In the genomic region with DNA sequence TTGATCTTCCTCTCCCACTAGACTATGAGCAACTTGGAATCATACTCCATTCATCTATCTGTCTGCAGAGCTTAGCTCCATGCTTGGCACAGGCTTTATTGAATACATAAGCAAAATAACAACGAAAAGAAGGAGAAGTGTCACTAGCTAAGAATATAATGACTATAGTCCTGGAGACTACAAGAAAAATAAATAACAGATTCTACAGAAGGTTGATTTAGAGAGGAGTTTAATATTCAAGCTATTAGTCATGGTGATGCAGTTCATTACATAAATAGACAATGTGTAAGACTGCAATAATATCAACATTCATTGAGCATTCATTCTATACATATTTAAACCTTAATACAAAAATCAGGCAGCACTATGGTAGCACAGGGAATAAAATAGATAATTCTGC, we compare ENCODE assay signal across 29 cellular contexts.
A peak's percentile ranks its signal among the peaks of the same experiment; 100 is the strongest.
DNase-seq lines count a peak whose midpoint lies in the region; ATAC-seq and TF ChIP-seq lines count a peak whose summit lies in the region.
"Had no signal": no experiment of that assay in that cellular context is flagged by ENCODE, and none has a peak within 500 bp of the region (broad histone marks: within the 10 kb centered on the region; RNA-seq: fewer than 3 reads in every experiment).

No MANE protein-coding gene starts in this region.

- H3K79me2 ChIP-seq in fibroblast of lung (ENCODE audit: control insufficient read depth, insufficient read depth, low read length) = no peaks in the 10 kb centered on the region

- H3K9me3 ChIP-seq in SJSA1 (replicated peaks) = no peaks in the 10 kb centered on the region
- no peaks in the 10 kb centered on the region for H3K9me3 ChIP-seq in fibroblast of lung (ENCODE audit: control insufficient read depth, insufficient read depth, low read depth, low read length)
- H3K9me3 ChIP-seq: Caco-2, psoas muscle, testis, vagina had no signal

- no peak overlapping the region for H3K4me3 ChIP-seq in AG10803 (ENCODE audit: low read length)
- no peak overlapping the region for H3K4me3 ChIP-seq in SJSA1
- H3K4me3 ChIP-seq in fibroblast of lung (replicated peaks in 1 of 4; ENCODE audit: control extremely low read depth in 1 of 4, insufficient read depth in 1 of 4, low read depth in 3 of 4, low read length in 4 of 4) = no peak overlapping the region
- H3K4me3 ChIP-seq: BLaER1 treated with 17β-estradiol and CSF1 and Interleukin-3, amounts not matched to agents 10 nM and 100 nM; GM12878; heart right ventricle; PC-9; psoas muscle; testis; vagina had no signal

- peak; percentile 19 for DNase-seq in AG10803 (ENCODE audit: low read depth)
- peak in 1 of 2 experiments; percentile 66 for DNase-seq in SJSA1 (ENCODE audit: low read depth in 1 of 2, low spot score in 2 of 2)
- DNase-seq in fibroblast of lung (ENCODE audit: low read depth in 2 of 2) = peak; percentile 68 to 72
- DNase-seq in osteocyte (ENCODE audit: extremely low spot score, unreplicated experiment) = no peak
- DNase-seq in C1 segment of cervical spinal cord (lab: John Stamatoyannopoulos, UW) = no peak
- no peak for DNase-seq in activated CD4-positive, alpha-beta T cell treated with anti-CD3 and anti-CD28 coated beads, Interleukin-2, amount 50 U/mL, for 48 hours
- no peak for DNase-seq in activated gamma-delta T cell treated with Interleukin-2 at 50 U/mL for 16 hours
- DNase-seq: activated CD4-positive, alpha-beta T cell treated with anti-CD3 and anti-CD28 coated beads, Interleukin-2, amount 50 U/mL, for 1 hour; activated CD8-positive, alpha-beta memory T cell treated with anti-CD3 and anti-CD28 coated beads, Interleukin-2, amount 10 ng/mL, durations not matched to agents 7 days and 5 days; Caco-2; central memory CD4-positive, alpha-beta T cell; heart right ventricle; NCI-H1105; NCI-H187 treated with DMSO at 0.1 percent for 48 hours; NCI-H2171 treated with DMSO at 0.1 percent for 48 hours; NCI-H524; PC-9; psoas muscle; SHP77 treated with DMSO at 0.1 percent for 48 hours; stimulated activated naive CD4-positive, alpha-beta T cell treated with Interleukin-2 at 50 U/mL for 16 hours; testis had no signal

- peaks cover 4% of the 10 kb centered on the region for H3K9me3 Mint-ChIP-seq in osteocyte (ENCODE audit: unreplicated experiment)
- H3K9me3 Mint-ChIP-seq: activated naive CD4-positive, alpha-beta T cell treated with anti-CD3 and anti-CD28 coated beads, Interleukin-2, amount 50 U/mL, for 24 hours; activated T-helper 1 cell treated with anti-CD3 and anti-CD28 coated beads, Interleukin-12 subunit alpha, Interleukin-12 subunit beta, Interleukin-2, Interleukin-4 antibody, amounts not matched to agents 30 ng/mL and 10 ng/mL and 1 ng/mL, durations not matched to agents 14 hours and 24 hours and 36 hours had no signal

- no peak overlapping the region for H3K4me3 Mint-ChIP-seq in osteocyte (ENCODE audit: unreplicated experiment)
- H3K4me3 Mint-ChIP-seq: activated CD8-positive, alpha-beta memory T cell treated with anti-CD3 and anti-CD28 coated beads, Interleukin-2, amount 10 ng/mL, durations not matched to agents 7 days and 5 days; activated naive CD4-positive, alpha-beta T cell treated with anti-CD3 and anti-CD28 coated beads, Interleukin-2, amount 50 U/mL, for 24 hours; activated T-helper 1 cell treated with anti-CD3 and anti-CD28 coated beads, Interleukin-12 subunit alpha, Interleukin-12 subunit beta, Interleukin-2, Interleukin-4 antibody, amounts not matched to agents 30 ng/mL and 10 ng/mL and 1 ng/mL, durations not matched to agents 14 hours and 24 hours and 36 hours; WTC11 had no signal

- H3K4me1 Mint-ChIP-seq in osteocyte (ENCODE audit: unreplicated experiment) = peaks cover 13% of the 10 kb centered on the region
- H3K4me1 Mint-ChIP-seq: activated CD8-positive, alpha-beta memory T cell treated with anti-CD3 and anti-CD28 coated beads, Interleukin-2, amount 10 ng/mL, durations not matched to agents 7 days and 5 days; activated naive CD4-positive, alpha-beta T cell treated with anti-CD3 and anti-CD28 coated beads, Interleukin-2, amount 50 U/mL, for 24 hours had no signal

- no peaks in the 10 kb centered on the region for H3K27me3 Mint-ChIP-seq in osteocyte (ENCODE audit: unreplicated experiment)

- H3K4me1 ChIP-seq in SJSA1 (replicated peaks) = peaks cover 16% of the 10 kb centered on the region
- peaks cover 13% of the 10 kb centered on the region for H3K4me1 ChIP-seq in fibroblast of lung (ENCODE audit: control insufficient read depth, extremely low read depth, insufficient read depth, low read length)
- H3K4me1 ChIP-seq: BLaER1 treated with 17β-estradiol and CSF1 and Interleukin-3, amounts not matched to agents 10 nM and 100 nM; Caco-2; psoas muscle; testis had no signal

- H3K4me2 ChIP-seq in fibroblast of lung (ENCODE audit: extremely low read depth, insufficient read depth, low read length) = peak overlapping the region; percentile 42
- H3K4me2 ChIP-seq: BLaER1 treated with 17β-estradiol and CSF1 and Interleukin-3, amounts not matched to agents 10 nM and 100 nM; PC-9 had no signal

- peak overlapping the region; percentile 65 for H3K27ac Mint-ChIP-seq in osteocyte (ENCODE audit: unreplicated experiment)
- H3K27ac Mint-ChIP-seq: activated CD8-positive, alpha-beta memory T cell treated with anti-CD3 and anti-CD28 coated beads, Interleukin-2, amount 10 ng/mL, durations not matched to agents 7 days and 5 days; activated naive CD4-positive, alpha-beta T cell treated with anti-CD3 and anti-CD28 coated beads, Interleukin-2, amount 50 U/mL, for 24 hours; activated T-helper 1 cell treated with anti-CD3 and anti-CD28 coated beads, Interleukin-12 subunit alpha, Interleukin-12 subunit beta, Interleukin-2, Interleukin-4 antibody, amounts not matched to agents 30 ng/mL and 10 ng/mL and 1 ng/mL, durations not matched to agents 14 hours and 24 hours and 36 hours; WTC11 had no signal

- no peak overlapping the region for H3K9ac ChIP-seq in fibroblast of lung (ENCODE audit: insufficient read depth, low read length)
- H3K9ac ChIP-seq: BLaER1 treated with 17β-estradiol and CSF1 and Interleukin-3, amounts not matched to agents 10 nM and 100 nM had no signal

- no peak for ATAC-seq in HG03457 (IDR thresholded peaks at IDR 0.05; ENCODE audit: unreplicated experiment)
- ATAC-seq: activated CD8-positive, alpha-beta memory T cell treated with anti-CD3 and anti-CD28 coated beads, Interleukin-2, amount 10 ng/mL, durations not matched to agents 7 days and 5 days; GM12878; HCT116; heart right ventricle; psoas muscle; WTC11 had no signal

- no peaks in the 10 kb centered on the region for H3K36me3 Mint-ChIP-seq in osteocyte (ENCODE audit: unreplicated experiment)
- H3K36me3 Mint-ChIP-seq: activated CD8-positive, alpha-beta memory T cell treated with anti-CD3 and anti-CD28 coated beads, Interleukin-2, amount 10 ng/mL, durations not matched to agents 7 days and 5 days; activated naive CD4-positive, alpha-beta T cell treated with anti-CD3 and anti-CD28 coated beads, Interleukin-2, amount 50 U/mL, for 24 hours had no signal

- TF ChIP-seq CTCF in AG10803 (conservative IDR thresholded peaks at IDR 0.05; ENCODE audit: low read length) (no peak), fibroblast of lung (conservative IDR thresholded peaks at IDR 0.05 in 1 of 2, IDR thresholded peaks at IDR 0.05 in 1 of 2; ENCODE audit: low read depth in 1 of 2, low read length in 2 of 2) (no peak), osteocyte (IDR thresholded peaks at IDR 0.05) (no peak)

- no peak overlapping the region for H2AFZ ChIP-seq in fibroblast of lung (ENCODE audit: low read length)
- H2AFZ ChIP-seq: PC-9 had no signal

- H3K27me3 ChIP-seq in SJSA1 (replicated peaks) = no peaks in the 10 kb centered on the region
- no peaks in the 10 kb centered on the region for H3K27me3 ChIP-seq in fibroblast of lung (ENCODE audit: control insufficient read depth, insufficient read depth, low read length)
- H3K27me3 ChIP-seq: BLaER1 treated with 17β-estradiol and CSF1 and Interleukin-3, amounts not matched to agents 10 nM and 100 nM; heart right ventricle; testis; vagina had no signal

- H3K27ac ChIP-seq in SJSA1 = peak overlapping the region; percentile 14; the same call in 1 of the 2 replicates
- H3K27ac ChIP-seq in fibroblast of lung (ENCODE audit: insufficient read depth, low read length) = peak overlapping the region; percentile 32
- H3K27ac ChIP-seq: BLaER1 treated with 17β-estradiol and CSF1 and Interleukin-3, amounts not matched to agents 10 nM and 100 nM; heart right ventricle; PC-9; psoas muscle; testis; vagina had no signal

- no peaks in the 10 kb centered on the region for H3K36me3 ChIP-seq in SJSA1
- H3K36me3 ChIP-seq in fibroblast of lung (ENCODE audit: control insufficient read depth, insufficient read depth, low read length) = no peaks in the 10 kb centered on the region
- H3K36me3 ChIP-seq: BLaER1 treated with 17β-estradiol and CSF1 and Interleukin-3, amounts not matched to agents 10 nM and 100 nM; heart right ventricle; vagina had no signal

- H4K20me1 ChIP-seq in fibroblast of lung (ENCODE audit: control insufficient read depth, extremely low read depth, insufficient read depth, low read length) = no peaks in the 10 kb centered on the region
- H4K20me1 ChIP-seq: BLaER1 treated with 17β-estradiol and CSF1 and Interleukin-3, amounts not matched to agents 10 nM and 100 nM had no signal

Comparison
In these comparisons a context has a peak if more than half of its experiments do, and no peak if none do; other contexts are left out.
1. DNase-seq: peak in AG10803 (single experiment) and fibroblast of lung (2 of 2); none in osteocyte (single experiment), C1 segment of cervical spinal cord (0 of 14), activated CD4-positive, alpha-beta T cell treated with anti-CD3 and anti-CD28 coated beads, Interleukin-2, amount 50 U/mL, for 48 hours (0 of 2) and activated gamma-delta T cell treated with Interleukin-2 at 50 U/mL for 16 hours (single experiment).